Comparison of ENCODE assay signal across 7 cellular contexts in genomic region chr16:46789499-46790414, GRCh38.
DNase-seq lines count a peak whose midpoint lies in the region; ATAC-seq and TF ChIP-seq lines count a peak whose summit lies in the region.

No MANE protein-coding gene starts in this region.

- H3K27ac ChIP-seq in mucosa of rectum (ENCODE audit: low read depth in 2 of 2, low read length in 2 of 2) = peak overlapping the region; percentile 71 to 73

- H3K9ac ChIP-seq in mucosa of rectum (ENCODE audit: low read depth in 1 of 2, low read length in 2 of 2) = peak overlapping the region; percentile 52 to 75

- peaks cover 3 to 7% of the 10 kb centered on the region in 2 donors for H3K4me1 ChIP-seq in mucosa of rectum (ENCODE audit: control insufficient read depth in 2 of 2, insufficient read depth in 2 of 2, low read length in 2 of 2)

- peak; percentile 78 for TF ChIP-seq POLR2A in GM18526 (IDR thresholded peaks at IDR 0.05; ENCODE audit: extremely low read depth, insufficient read length)

- no peaks in the 10 kb centered on the region for H3K9me3 ChIP-seq in mucosa of rectum (ENCODE audit: control insufficient read depth in 2 of 2, low read length in 2 of 2)

- H3K36me3 ChIP-seq in mucosa of rectum (ENCODE audit: control insufficient read depth in 2 of 2, insufficient read depth in 2 of 2, low read length in 2 of 2) = no peaks in the 10 kb centered on the region

- ATAC-seq in HG02938 (IDR thresholded peaks at IDR 0.05; ENCODE audit: unreplicated experiment) = peak; percentile 53

- DNase-seq in NCI-H774 (lab: John Stamatoyannopoulos, UW) (peak; percentile 71), activated T-cell treated with anti-CD3 and anti-CD28 coated beads for 1 hour (ENCODE audit: low read depth) (peak; percentile 68), epidermal melanocyte (ENCODE audit: insufficient read length, low spot score) (peak; percentile 26)
- peak; percentile 42 to 59 for DNase-seq in stimulated activated CD8-positive, alpha-beta memory T cell treated with anti-CD3 and anti-CD28 coated beads, Interleukin-4, amount 100 ng/mL, for 1 hour (ENCODE audit: low read depth in 2 of 2, low spot score in 1 of 2)

- peak overlapping the region; percentile 69 to 85 for H3K4me3 ChIP-seq in mucosa of rectum (ENCODE audit: low read length in 2 of 2)

- H3K27me3 ChIP-seq in mucosa of rectum (ENCODE audit: control insufficient read depth in 2 of 2, insufficient read depth in 2 of 2, low read length in 2 of 2) = no peaks in the 10 kb centered on the region

Comparison
In these comparisons a context has a peak if more than half of its experiments do, and no peak if none do; other contexts are left out.
1. Peak in every context shown above with its lines: DNase-seq, ATAC-seq, H3K4me3 ChIP-seq and H3K27ac ChIP-seq.